ENCODE assay signal across 1 cellular context in the genomic region with DNA sequence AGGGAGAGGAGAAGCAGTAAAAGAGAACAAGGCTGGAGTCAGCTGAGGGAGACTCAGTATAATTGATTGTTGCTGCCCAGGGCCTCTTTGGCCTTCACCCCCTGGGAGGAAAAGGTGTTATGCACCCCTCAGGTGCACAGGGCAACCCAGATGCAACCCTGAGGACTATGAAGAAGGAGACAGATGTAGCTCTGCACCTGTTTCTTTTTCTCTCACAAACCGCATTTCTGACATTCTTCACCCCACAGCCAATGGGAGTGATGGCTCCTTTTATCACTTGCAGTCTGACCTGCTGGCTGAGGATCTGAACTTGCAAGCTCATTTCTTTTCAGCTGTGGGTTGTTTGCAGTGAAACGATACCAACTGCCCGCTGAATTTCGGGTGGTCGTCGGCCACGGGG.
TF ChIP-seq lines count a peak whose summit lies in the region.

No MANE protein-coding gene starts in this region.

TF ChIP-seq in GM23338, 12 proteins besides CTCF, POLR2A, EP300 and RAD21:
- TF ChIP-seq, protein P1, sequence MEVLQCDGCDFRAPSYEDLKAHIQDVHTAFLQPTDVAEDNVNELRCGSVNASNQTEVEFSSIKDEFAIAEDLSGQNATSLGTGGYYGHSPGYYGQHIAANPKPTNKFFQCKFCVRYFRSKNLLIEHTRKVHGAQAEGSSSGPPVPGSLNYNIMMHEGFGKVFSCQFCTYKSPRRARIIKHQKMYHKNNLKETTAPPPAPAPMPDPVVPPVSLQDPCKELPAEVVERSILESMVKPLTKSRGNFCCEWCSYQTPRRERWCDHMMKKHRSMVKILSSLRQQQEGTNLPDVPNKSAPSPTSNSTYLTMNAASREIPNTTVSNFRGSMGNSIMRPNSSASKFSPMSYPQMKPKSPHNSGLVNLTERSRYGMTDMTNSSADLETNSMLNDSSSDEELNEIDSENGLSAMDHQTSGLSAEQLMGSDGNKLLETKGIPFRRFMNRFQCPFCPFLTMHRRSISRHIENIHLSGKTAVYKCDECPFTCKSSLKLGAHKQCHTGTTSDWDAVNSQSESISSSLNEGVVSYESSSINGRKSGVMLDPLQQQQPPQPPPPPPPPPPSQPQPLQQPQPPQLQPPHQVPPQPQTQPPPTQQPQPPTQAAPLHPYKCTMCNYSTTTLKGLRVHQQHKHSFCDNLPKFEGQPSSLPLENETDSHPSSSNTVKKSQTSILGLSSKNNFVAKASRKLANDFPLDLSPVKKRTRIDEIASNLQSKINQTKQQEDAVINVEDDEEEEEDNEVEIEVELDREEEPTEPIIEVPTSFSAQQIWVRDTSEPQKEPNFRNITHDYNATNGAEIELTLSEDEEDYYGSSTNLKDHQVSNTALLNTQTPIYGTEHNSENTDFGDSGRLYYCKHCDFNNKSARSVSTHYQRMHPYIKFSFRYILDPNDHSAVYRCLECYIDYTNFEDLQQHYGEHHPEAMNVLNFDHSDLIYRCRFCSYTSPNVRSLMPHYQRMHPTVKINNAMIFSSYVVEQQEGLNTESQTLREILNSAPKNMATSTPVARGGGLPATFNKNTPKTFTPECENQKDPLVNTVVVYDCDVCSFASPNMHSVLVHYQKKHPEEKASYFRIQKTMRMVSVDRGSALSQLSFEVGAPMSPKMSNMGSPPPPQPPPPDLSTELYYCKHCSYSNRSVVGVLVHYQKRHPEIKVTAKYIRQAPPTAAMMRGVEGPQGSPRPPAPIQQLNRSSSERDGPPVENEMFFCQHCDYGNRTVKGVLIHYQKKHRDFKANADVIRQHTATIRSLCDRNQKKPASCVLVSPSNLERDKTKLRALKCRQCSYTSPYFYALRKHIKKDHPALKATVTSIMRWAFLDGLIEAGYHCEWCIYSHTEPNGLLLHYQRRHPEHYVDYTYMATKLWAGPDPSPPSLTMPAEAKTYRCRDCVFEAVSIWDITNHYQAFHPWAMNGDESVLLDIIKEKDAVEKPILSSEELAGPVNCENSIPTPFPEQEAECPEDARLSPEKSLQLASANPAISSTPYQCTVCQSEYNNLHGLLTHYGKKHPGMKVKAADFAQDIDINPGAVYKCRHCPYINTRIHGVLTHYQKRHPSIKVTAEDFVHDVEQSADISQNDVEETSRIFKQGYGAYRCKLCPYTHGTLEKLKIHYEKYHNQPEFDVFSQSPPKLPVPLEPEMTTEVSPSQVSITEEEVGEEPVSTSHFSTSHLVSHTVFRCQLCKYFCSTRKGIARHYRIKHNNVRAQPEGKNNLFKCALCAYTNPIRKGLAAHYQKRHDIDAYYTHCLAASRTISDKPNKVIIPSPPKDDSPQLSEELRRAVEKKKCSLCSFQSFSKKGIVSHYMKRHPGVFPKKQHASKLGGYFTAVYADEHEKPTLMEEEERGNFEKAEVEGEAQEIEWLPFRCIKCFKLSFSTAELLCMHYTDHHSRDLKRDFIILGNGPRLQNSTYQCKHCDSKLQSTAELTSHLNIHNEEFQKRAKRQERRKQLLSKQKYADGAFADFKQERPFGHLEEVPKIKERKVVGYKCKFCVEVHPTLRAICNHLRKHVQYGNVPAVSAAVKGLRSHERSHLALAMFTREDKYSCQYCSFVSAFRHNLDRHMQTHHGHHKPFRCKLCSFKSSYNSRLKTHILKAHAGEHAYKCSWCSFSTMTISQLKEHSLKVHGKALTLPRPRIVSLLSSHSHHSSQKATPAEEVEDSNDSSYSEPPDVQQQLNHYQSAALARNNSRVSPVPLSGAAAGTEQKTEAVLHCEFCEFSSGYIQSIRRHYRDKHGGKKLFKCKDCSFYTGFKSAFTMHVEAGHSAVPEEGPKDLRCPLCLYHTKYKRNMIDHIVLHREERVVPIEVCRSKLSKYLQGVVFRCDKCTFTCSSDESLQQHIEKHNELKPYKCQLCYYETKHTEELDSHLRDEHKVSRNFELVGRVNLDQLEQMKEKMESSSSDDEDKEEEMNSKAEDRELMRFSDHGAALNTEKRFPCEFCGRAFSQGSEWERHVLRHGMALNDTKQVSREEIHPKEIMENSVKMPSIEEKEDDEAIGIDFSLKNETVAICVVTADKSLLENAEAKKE (CRISPR knock-in tag; IDR thresholded peaks at IDR 0.05), result 0 out of 2 replicates have a peak, but pooled peaks have one; percentile 34
- TF ChIP-seq CREB1 (CRISPR knock-in tag; IDR thresholded peaks at IDR 0.05; ENCODE audit: low read depth) (no peak), JUNB (IDR thresholded peaks at IDR 0.05; ENCODE audit: unreplicated experiment) (no peak), EZH2 (IDR thresholded peaks at IDR 0.05; ENCODE audit: low read depth, unreplicated experiment) (no peak), NANOG (IDR thresholded peaks at IDR 0.05; ENCODE audit: borderline replicate concordance) (no peak)
